In the genomic region with DNA sequence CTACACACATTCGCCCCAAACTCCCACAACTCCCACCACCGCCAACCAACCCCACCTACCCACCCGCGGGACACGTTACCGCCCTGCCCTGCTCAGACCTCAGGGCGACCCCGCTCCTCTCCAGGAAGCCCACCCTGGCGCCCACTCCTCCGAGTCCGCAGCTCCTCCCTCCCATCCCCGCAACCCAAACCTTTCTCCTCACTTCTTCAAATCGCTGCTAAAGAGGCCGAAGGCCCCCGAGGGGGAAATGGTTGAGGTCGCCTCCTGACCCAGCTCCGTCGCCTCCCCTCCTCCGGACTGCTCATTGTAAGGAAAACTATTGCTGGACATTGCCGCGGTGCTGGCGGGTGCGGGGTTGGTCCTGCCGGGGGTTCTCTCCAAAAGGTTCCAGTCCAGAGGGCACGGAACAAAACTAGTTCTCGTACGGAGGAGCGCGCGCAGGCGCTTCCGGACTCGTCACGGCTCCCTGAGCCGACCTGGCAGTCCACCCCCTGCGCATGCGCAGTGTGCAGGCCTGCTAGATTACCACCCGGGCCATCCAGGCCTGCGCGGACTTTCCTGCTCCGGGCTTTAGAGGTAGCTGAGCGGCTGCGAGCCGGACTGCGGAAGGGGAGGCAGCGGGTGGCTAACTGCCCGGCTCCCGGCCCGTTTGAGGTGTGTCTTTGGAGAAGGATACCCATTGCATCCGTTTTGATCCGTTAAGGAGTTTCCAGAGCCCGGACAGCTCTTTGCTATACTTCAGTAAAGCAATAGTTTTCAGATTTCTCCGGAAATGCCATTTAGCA, we compare ENCODE assay signal across 8 cellular contexts. TPM values are rescaled to one million over a fixed set of nuclear protein-coding genes. Genes with fewer than 3 reads are reported as not detected.
A peak's percentile ranks its signal among the peaks of the same experiment; 100 is the strongest.
DNase-seq lines count a peak whose midpoint lies in the region; ATAC-seq lines count a peak whose summit lies in the region.

A gene with protein sequence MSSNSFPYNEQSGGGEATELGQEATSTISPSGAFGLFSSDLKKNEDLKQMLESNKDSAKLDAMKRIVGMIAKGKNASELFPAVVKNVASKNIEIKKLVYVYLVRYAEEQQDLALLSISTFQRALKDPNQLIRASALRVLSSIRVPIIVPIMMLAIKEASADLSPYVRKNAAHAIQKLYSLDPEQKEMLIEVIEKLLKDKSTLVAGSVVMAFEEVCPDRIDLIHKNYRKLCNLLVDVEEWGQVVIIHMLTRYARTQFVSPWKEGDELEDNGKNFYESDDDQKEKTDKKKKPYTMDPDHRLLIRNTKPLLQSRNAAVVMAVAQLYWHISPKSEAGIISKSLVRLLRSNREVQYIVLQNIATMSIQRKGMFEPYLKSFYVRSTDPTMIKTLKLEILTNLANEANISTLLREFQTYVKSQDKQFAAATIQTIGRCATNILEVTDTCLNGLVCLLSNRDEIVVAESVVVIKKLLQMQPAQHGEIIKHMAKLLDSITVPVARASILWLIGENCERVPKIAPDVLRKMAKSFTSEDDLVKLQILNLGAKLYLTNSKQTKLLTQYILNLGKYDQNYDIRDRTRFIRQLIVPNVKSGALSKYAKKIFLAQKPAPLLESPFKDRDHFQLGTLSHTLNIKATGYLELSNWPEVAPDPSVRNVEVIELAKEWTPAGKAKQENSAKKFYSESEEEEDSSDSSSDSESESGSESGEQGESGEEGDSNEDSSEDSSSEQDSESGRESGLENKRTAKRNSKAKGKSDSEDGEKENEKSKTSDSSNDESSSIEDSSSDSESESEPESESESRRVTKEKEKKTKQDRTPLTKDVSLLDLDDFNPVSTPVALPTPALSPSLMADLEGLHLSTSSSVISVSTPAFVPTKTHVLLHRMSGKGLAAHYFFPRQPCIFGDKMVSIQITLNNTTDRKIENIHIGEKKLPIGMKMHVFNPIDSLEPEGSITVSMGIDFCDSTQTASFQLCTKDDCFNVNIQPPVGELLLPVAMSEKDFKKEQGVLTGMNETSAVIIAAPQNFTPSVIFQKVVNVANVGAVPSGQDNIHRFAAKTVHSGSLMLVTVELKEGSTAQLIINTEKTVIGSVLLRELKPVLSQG (minus strand): TSS at position 449 of the 785 bp plus-strand sequence. CDS start 119 bp downstream, at position 330.

- H3K36me3 ChIP-seq in BLaER1 treated with 17β-estradiol and CSF1 and Interleukin-3, amounts not matched to agents 10 nM and 100 nM = peaks cover 0 to 11% (median 0%) of the 10 kb centered on the region in 11 experiments; a peak in 5 of 22 replicates

- H3K4me2 ChIP-seq in BLaER1 treated with 17β-estradiol and CSF1 and Interleukin-3, amounts not matched to agents 10 nM and 100 nM = peak within 1 kb of the TSS; percentile 83 to 100 (median 96)

- H3K27me3 ChIP-seq in BLaER1 treated with 17β-estradiol and CSF1 and Interleukin-3, amounts not matched to agents 10 nM and 100 nM = peaks cover 0 to 6% (median 5%) of the 10 kb centered on the region in 11 experiments; a peak in 10 of 22 replicates

- peaks cover 25 to 48% (median 41%) of the 10 kb centered on the region in 10 experiments for H3K4me1 ChIP-seq in BLaER1 treated with 17β-estradiol and CSF1 and Interleukin-3, amounts not matched to agents 10 nM and 100 nM

- ATAC-seq in GM19351 (IDR thresholded peaks at IDR 0.05; ENCODE audit: unreplicated experiment) (peak; percentile 77), HG03521 (IDR thresholded peaks at IDR 0.05; ENCODE audit: unreplicated experiment) (peak; percentile 92), left colon (peak; percentile 94)

- intact Hi-C loops in left colon (cut with DNase I, micrococcal nuclease) = loop anchor here in 1 of 2 donors (5.0 kb wide), 1 partner anchor 63 kb away; no protein-coding TSS in a partner anchor

- peak within 1 kb of the TSS; percentile 77 to 95 (median 88) for H3K27ac ChIP-seq in BLaER1 treated with 17β-estradiol and CSF1 and Interleukin-3, amounts not matched to agents 10 nM and 100 nM

- H4K20me1 ChIP-seq in BLaER1 treated with 17β-estradiol and CSF1 and Interleukin-3, amounts not matched to agents 10 nM and 100 nM = peaks cover 0 to 23% (median 5%) of the 10 kb centered on the region in 11 experiments; a peak in 10 of 22 replicates

- peak; percentile 99 for DNase-seq in NCI-H748 (lab: John Stamatoyannopoulos, UW; ENCODE audit: unreplicated experiment)
- DNase-seq in activated CD4-positive, alpha-beta T cell treated with anti-CD3 and anti-CD28 coated beads, Interleukin-2, amount 50 U/mL, for 1 hour = peak; percentile 97
- DNase-seq in cortex of kidney (lab: John Stamatoyannopoulos, UW) = peak; percentile 96
- peak; percentile 99 for DNase-seq in left colon
- DNase-seq in stimulated activated CD4-positive, alpha-beta T cell treated with anti-CD3 and anti-CD28 coated beads, Interleukin-1b, Interleukin-23, amount 100 ng/mL, for 48 hours = peak; percentile 98

- H3K4me3 ChIP-seq in BLaER1 treated with 17β-estradiol and CSF1 and Interleukin-3, amounts not matched to agents 10 nM and 100 nM = peak within 1 kb of the TSS; percentile 75 to 99 (median 84)

- H3K9ac ChIP-seq in BLaER1 treated with 17β-estradiol and CSF1 and Interleukin-3, amounts not matched to agents 10 nM and 100 nM = peak within 1 kb of the TSS; percentile 81 to 96 (median 90)

- H3K9me3 ChIP-seq in BLaER1 treated with 17β-estradiol and CSF1 and Interleukin-3, amounts not matched to agents 10 nM and 100 nM (replicated peaks in 1 of 11) = no peaks in the 10 kb centered on the region

RNA-seq across cellular contexts. Expression of the gene that starts here (rescaled TPM):
- total RNA-seq in left colon = 10 to 100 TPM; 51.3 to 55.6 TPM

Comparison
In these comparisons a context has a peak if more than half of its experiments do, and no peak if none do; other contexts are left out.
1. Peak in every context shown above with its lines: DNase-seq, ATAC-seq, H3K4me3 ChIP-seq and H3K27ac ChIP-seq.